Comparison of ENCODE assay signal across 11 cellular contexts in genomic region chr9:98794802-98795201, GRCh38. TPM values are rescaled to one million over a fixed set of nuclear protein-coding genes. Genes with fewer than 3 reads are reported as not detected.
A peak's percentile ranks its signal among the peaks of the same experiment; 100 is the strongest.
DNase-seq lines count a peak whose midpoint lies in the region; ATAC-seq and TF ChIP-seq lines count a peak whose summit lies in the region.
"Had no signal": no experiment of that assay in that cellular context is flagged by ENCODE, and none has a peak within 500 bp of the region (broad histone marks: within the 10 kb centered on the region; RNA-seq: fewer than 3 reads in every experiment).

No MANE protein-coding gene starts in this region.

- H3K27ac ChIP-seq in thyroid gland, result peak overlapping the region in 2 of 3 donors; percentile 71 to 81

- peaks cover 0 to 4% of the 10 kb centered on the region in 2 donors for H3K36me3 ChIP-seq in thyroid gland

- no peaks in the 10 kb centered on the region for H3K27me3 ChIP-seq in thyroid gland

- H3K36me3 Mint-ChIP-seq in activated T-cell treated with anti-CD3 and anti-CD28 coated beads, Interleukin-2, amount 50 U/mL, for 4 hours (ENCODE audit: insufficient read depth), result peaks cover 2% of the 10 kb centered on the region
- H3K36me3 Mint-ChIP-seq in activated CD8-positive, alpha-beta memory T cell treated with anti-CD3 and anti-CD28 coated beads, Interleukin-2, amount 10 ng/mL, durations not matched to agents 7 days and 5 days, result peaks cover 10% of the 10 kb centered on the region
- peaks cover 0 to 4% (median 0%) of the 10 kb centered on the region in 3 donors for H3K36me3 Mint-ChIP-seq in immature natural killer cell

- peaks cover 8% of the 10 kb centered on the region for H3K9me3 Mint-ChIP-seq in activated T-cell treated with anti-CD3 and anti-CD28 coated beads, Interleukin-2, amount 50 U/mL, for 4 hours
- H3K9me3 Mint-ChIP-seq in activated CD8-positive, alpha-beta memory T cell treated with anti-CD3 and anti-CD28 coated beads, Interleukin-2, amount 10 ng/mL, durations not matched to agents 7 days and 5 days (ENCODE audit: low read depth), result peaks cover 5% of the 10 kb centered on the region
- peaks cover 0 to 2% (median 0%) of the 10 kb centered on the region in 6 donors for H3K9me3 Mint-ChIP-seq in immature natural killer cell

- peak overlapping the region; percentile 74 for H3K4me3 Mint-ChIP-seq in activated T-cell treated with anti-CD3 and anti-CD28 coated beads, Interleukin-2, amount 50 U/mL, for 4 hours
- no peak overlapping the region for H3K4me3 Mint-ChIP-seq in activated CD8-positive, alpha-beta memory T cell treated with anti-CD3 and anti-CD28 coated beads, Interleukin-2, amount 10 ng/mL, durations not matched to agents 7 days and 5 days
- peak overlapping the region; percentile 65 to 81 (median 73) for H3K4me3 Mint-ChIP-seq in immature natural killer cell

- peaks cover 42 to 45% of the 10 kb centered on the region in 2 donors for H3K4me1 ChIP-seq in thyroid gland

- H3K9me3 ChIP-seq in thyroid gland, result no peaks in the 10 kb centered on the region

- no peak for DNase-seq in activated T-cell treated with anti-CD3 and anti-CD28 coated beads, Interleukin-2, amount 50 U/mL, for 4 hours
- DNase-seq in activated T-cell treated with anti-CD3 and anti-CD28 coated beads, Interleukin-2, amount 50 U/mL, for 1 hour, result no peak
- peak; percentile 37 for DNase-seq in activated CD8-positive, alpha-beta memory T cell treated with anti-CD3 and anti-CD28 coated beads, Interleukin-2, amount 10 ng/mL, durations not matched to agents 7 days and 5 days
- DNase-seq in immature natural killer cell (no peak), thyroid gland (no peak), omental fat pad (ENCODE audit: low spot score) (no peak)
- DNase-seq: activated CD4-positive, alpha-beta T cell treated with anti-CD3 and anti-CD28 coated beads for 4 hours; NCI-H2107; stimulated activated CD4-positive, alpha-beta T cell treated with anti-CD3 and anti-CD28 coated beads, Interleukin-2, amount 100 ng/mL, for 48 hours had no signal

- no peak for TF ChIP-seq CTCF in thyroid gland (IDR thresholded peaks at IDR 0.05)
- no peak for TF ChIP-seq CTCF in omental fat pad (IDR thresholded peaks at IDR 0.05)

- no peak overlapping the region for H3K4me3 ChIP-seq in thyroid gland (replicated peaks in 1 of 3)

- H3K4me1 Mint-ChIP-seq in activated T-cell treated with anti-CD3 and anti-CD28 coated beads, Interleukin-2, amount 50 U/mL, for 4 hours (ENCODE audit: low read depth), result peaks cover 26% of the 10 kb centered on the region
- peaks cover 20% of the 10 kb centered on the region for H3K4me1 Mint-ChIP-seq in activated CD8-positive, alpha-beta memory T cell treated with anti-CD3 and anti-CD28 coated beads, Interleukin-2, amount 10 ng/mL, durations not matched to agents 7 days and 5 days
- peaks cover 29 to 39% of the 10 kb centered on the region in 2 donors for H3K4me1 Mint-ChIP-seq in immature natural killer cell

- 89 to 92% methylated on average over 3 of the region's 3 CpGs for whole genome bisulfite sequencing in thyroid gland, 2 donors

- TF ChIP-seq POLR2A in thyroid gland (IDR thresholded peaks at IDR 0.05), result no peak

- H3K27ac Mint-ChIP-seq in activated CD8-positive, alpha-beta memory T cell treated with anti-CD3 and anti-CD28 coated beads, Interleukin-2, amount 10 ng/mL, durations not matched to agents 7 days and 5 days, result no peak overlapping the region
- peak overlapping the region in 2 of 6 donors; percentile 12 to 76 for H3K27ac Mint-ChIP-seq in immature natural killer cell

- no peaks in the 10 kb centered on the region for H3K27me3 Mint-ChIP-seq in activated T-cell treated with anti-CD3 and anti-CD28 coated beads, Interleukin-2, amount 50 U/mL, for 4 hours (ENCODE audit: low read depth)
- peaks cover 13% of the 10 kb centered on the region for H3K27me3 Mint-ChIP-seq in activated CD8-positive, alpha-beta memory T cell treated with anti-CD3 and anti-CD28 coated beads, Interleukin-2, amount 10 ng/mL, durations not matched to agents 7 days and 5 days
- H3K27me3 Mint-ChIP-seq in immature natural killer cell (ENCODE audit: low read depth in 3 of 3), result no peaks in the 10 kb centered on the region

- CTCF ChIA-PET in activated CD8-positive, alpha-beta memory T cell treated with anti-CD3 and anti-CD28 coated beads, Interleukin-2, amount 10 ng/mL, durations not matched to agents 7 days and 5 days (lab: Charles Lee), result interaction anchor here (1.0 to 4.2 kb wide), 2 partner anchors 13 to 53 kb away, joined by 3 to 33 read pairs; partner anchors contain the start of gene GALNT12

- ATAC-seq in activated T-cell treated with anti-CD3 and anti-CD28 coated beads, Interleukin-2, amount 50 U/mL, for 4 hours, result no peak
- no peak for ATAC-seq in activated CD8-positive, alpha-beta memory T cell treated with anti-CD3 and anti-CD28 coated beads, Interleukin-2, amount 10 ng/mL, durations not matched to agents 7 days and 5 days
- ATAC-seq in GM19467 (IDR thresholded peaks at IDR 0.05; ENCODE audit: unreplicated experiment) (no peak), HG03159 (IDR thresholded peaks at IDR 0.05; ENCODE audit: unreplicated experiment) (no peak), omental fat pad (ENCODE audit: low FRiP score) (no peak)

- intact Hi-C loops in thyroid gland (cut with DNase I), result no loop called here

RNA-seq across cellular contexts. Expression of gene ANKS6, which starts 1.6 kb away (rescaled TPM):
- total RNA-seq in activated T-cell treated with anti-CD3 and anti-CD28 coated beads, Interleukin-2, amount 50 U/mL, for 4 hours, result 10 to 100 TPM; 15.3 to 18.5 (median 16.3) TPM
- 1 to 10 TPM; 6.5 to 9.2 TPM for total RNA-seq in activated CD8-positive, alpha-beta memory T cell treated with anti-CD3 and anti-CD28 coated beads, Interleukin-2, amount 10 ng/mL, durations not matched to agents 7 days and 5 days
- 1 to 10 TPM; 2.6 to 3.7 (median 3.2) TPM for polyA plus RNA-seq in immature natural killer cell
- 10 to 100 TPM; 42.2 to 56.6 (median 49.9) TPM for total RNA-seq in thyroid gland
- total RNA-seq in omental fat pad, result 10 to 100 TPM; 14.7 to 24.7 (median 20.4) TPM

RNA-seq across cellular contexts. Expression of gene GALNT12, which starts 12.7 kb away (rescaled TPM):
- total RNA-seq in activated T-cell treated with anti-CD3 and anti-CD28 coated beads, Interleukin-2, amount 50 U/mL, for 4 hours, result 1 to 10 TPM; 1.7 to 3.7 (median 3.5) TPM
- 1 to 10 TPM; 3.5 to 9.9 TPM for total RNA-seq in activated CD8-positive, alpha-beta memory T cell treated with anti-CD3 and anti-CD28 coated beads, Interleukin-2, amount 10 ng/mL, durations not matched to agents 7 days and 5 days
- polyA plus RNA-seq in immature natural killer cell, result 1 to 10 TPM; 1.7 to 4.3 (median 4.2) TPM
- total RNA-seq in thyroid gland (10 to 100 TPM; 18.9 to 58.6 (median 36.5) TPM), omental fat pad (1 to 10 TPM; 1.6 to 6.6 (median 4.5) TPM)
